10 cellular contexts compared by ENCODE assay signal in the genomic region with DNA sequence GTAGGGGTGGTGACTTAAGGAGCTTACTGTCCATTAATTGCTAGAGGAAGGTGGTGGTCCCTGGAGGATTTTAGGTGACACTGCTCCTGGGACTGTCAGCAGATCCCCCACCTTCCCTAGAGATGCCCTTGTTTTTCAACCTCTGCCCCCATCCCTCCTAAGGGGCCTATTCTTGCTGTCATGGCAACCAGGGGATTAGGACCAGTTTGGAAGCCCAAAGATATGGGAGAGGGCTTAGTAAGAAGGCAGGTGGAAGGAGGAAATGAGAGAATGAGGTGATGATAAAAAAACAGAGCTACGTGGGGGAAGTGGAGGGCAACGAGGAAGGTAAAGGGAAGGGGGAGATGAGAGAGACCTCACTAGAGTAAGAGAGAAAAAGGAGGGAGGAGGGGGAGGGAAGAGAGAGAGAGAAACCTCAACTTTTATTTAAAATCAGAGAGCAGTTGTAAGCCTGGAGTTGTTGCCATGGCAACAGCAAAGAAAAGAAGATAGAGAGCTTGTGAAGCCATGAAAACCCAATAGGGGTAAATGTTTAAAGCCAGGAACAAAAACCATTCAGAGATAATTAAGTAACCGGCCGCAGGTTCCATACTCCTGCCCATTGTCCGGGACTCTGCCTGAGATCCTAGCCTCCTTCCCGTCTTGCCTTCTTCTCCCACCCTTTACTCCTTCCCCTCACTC. TPM values are rescaled to one million over a fixed set of nuclear protein-coding genes. Genes with fewer than 3 reads are reported as not detected.
A peak's percentile ranks its signal among the peaks of the same experiment; 100 is the strongest.
DNase-seq lines count a peak whose midpoint lies in the region; ATAC-seq and TF ChIP-seq lines count a peak whose summit lies in the region.
"Had no signal": no experiment of that assay in that cellular context is flagged by ENCODE, and none has a peak within 500 bp of the region (broad histone marks: within the 10 kb centered on the region; RNA-seq: fewer than 3 reads in every experiment).

No MANE protein-coding gene starts in this region.

- H3K4me3 Mint-ChIP-seq in progenitor cell of endocrine pancreas (ENCODE audit: low read depth) = no peak overlapping the region
- H3K4me3 Mint-ChIP-seq: CD14-positive monocyte had no signal

- peaks cover 60% of the 10 kb centered on the region for H3K4me1 Mint-ChIP-seq in progenitor cell of endocrine pancreas (ENCODE audit: low read depth)

- TF ChIP-seq CTCF in progenitor cell of endocrine pancreas (IDR thresholded peaks at IDR 0.05; ENCODE audit: unreplicated experiment) = no peak
- TF ChIP-seq CTCF in omental fat pad (IDR thresholded peaks at IDR 0.05) = no peak

- no peaks in the 10 kb centered on the region for H3K27me3 Mint-ChIP-seq in progenitor cell of endocrine pancreas

- H3K36me3 Mint-ChIP-seq in progenitor cell of endocrine pancreas (ENCODE audit: insufficient read depth) = peaks cover 2% of the 10 kb centered on the region
- H3K36me3 Mint-ChIP-seq: CD14-positive monocyte had no signal

- no peak for ATAC-seq in GM18870 (IDR thresholded peaks at IDR 0.05; ENCODE audit: unreplicated experiment)
- no peak for ATAC-seq in HG03460 (IDR thresholded peaks at IDR 0.05; ENCODE audit: unreplicated experiment)
- ATAC-seq in omental fat pad (ENCODE audit: low FRiP score) = no peak

- no peaks in the 10 kb centered on the region for H3K9me3 Mint-ChIP-seq in progenitor cell of endocrine pancreas (ENCODE audit: low read depth)

- DNase-seq in EH (ENCODE audit: low read depth) (peak; percentile 57), NCI-H82 treated with DMSO at 0.1 percent for 48 hours (lab: John Stamatoyannopoulos, UW; ENCODE audit: unreplicated experiment) (peak; percentile 57), fibroblast of peridontal ligament (ENCODE audit: extremely low read depth) (peak; percentile 78), progenitor cell of endocrine pancreas (ENCODE audit: low spot score, unreplicated experiment) (no peak), SK-N-DZ (ENCODE audit: low spot score) (no peak), omental fat pad (ENCODE audit: low spot score) (no peak)
- DNase-seq: NCI-H1436 had no signal

- H3K27ac Mint-ChIP-seq in progenitor cell of endocrine pancreas = peak overlapping the region; percentile 71
- H3K27ac Mint-ChIP-seq: CD14-positive monocyte had no signal

RNA-seq across cellular contexts. Expression of a gene that starts 20.5 kb away (rescaled TPM):
- total RNA-seq in progenitor cell of endocrine pancreas = 43.8 and 46.3 TPM in 2 replicates
- polyA plus RNA-seq in SK-N-DZ (2014; cell fraction: cytosol; rRNA removed) = 0.54 and 0.59 TPM in 2 replicates
- polyA plus RNA-seq in SK-N-DZ (2014; cell fraction: nucleus; rRNA removed) = 0.43 and 0.45 TPM in 2 replicates
- total RNA-seq in omental fat pad = 10 to 100 TPM; 47.2 to 81.6 (median 61.6) TPM
- polyA plus RNA-seq: CD14-positive monocyte had no signal

Comparison
In these comparisons a context has a peak if more than half of its experiments do, and no peak if none do; other contexts are left out.
1. DNase-seq: peak in EH (single experiment), NCI-H82 treated with DMSO at 0.1 percent for 48 hours (single experiment) and fibroblast of peridontal ligament (single experiment); none in progenitor cell of endocrine pancreas (single experiment), SK-N-DZ (single experiment) and omental fat pad (single experiment).